8 cellular contexts compared by ENCODE assay signal in genomic region chr10:52308251-52309031, GRCh38. TPM values are rescaled to one million over a fixed set of nuclear protein-coding genes. Genes with fewer than 3 reads are reported as not detected.
DNase-seq lines count a peak whose midpoint lies in the region; ATAC-seq and TF ChIP-seq lines count a peak whose summit lies in the region.

No MANE protein-coding gene starts in this region.

- H3K9me3 ChIP-seq in HCT116 (ENCODE audit: control insufficient read depth in 1 of 2, insufficient read depth in 1 of 2, low read depth in 1 of 2, low read length in 2 of 2): no peaks in the 10 kb centered on the region

- peak overlapping the region; percentile 65 for H3K4me3 Mint-ChIP-seq in natural killer cell

- peak overlapping the region; percentile 84 for H2AFZ ChIP-seq in HCT116 (ENCODE audit: low read depth, low read length, poor library complexity, severe bottlenecking)

- POLR2A ChIA-PET in HCT116 (lab: Charles Lee): no interaction called here

- H3K4me1 Mint-ChIP-seq in natural killer cell: peaks cover 5 to 18% of the 10 kb centered on the region in 2 donors

- peaks cover 7% of the 10 kb centered on the region for H3K36me3 Mint-ChIP-seq in natural killer cell

- peak; percentile 89 for TF ChIP-seq RAD21 in HCT116 (IDR thresholded peaks at IDR 0.05; ENCODE audit: low read depth)

- CTCF ChIA-PET in HCT116 (lab: Charles Lee): interaction anchor here (0.6 to 4.2 kb wide), 18 partner anchors 9 to 471 kb away, joined by 3 to 60 read pairs (median 3); no protein-coding TSS in a partner anchor

- no peak overlapping the region for H3K27ac ChIP-seq in HCT116 (ENCODE audit: low read depth, low read length)
- H3K27ac ChIP-seq in VCaP: no peak overlapping the region

- DNase-seq in stimulated activated CD4-positive, alpha-beta T cell treated with anti-CD3 and anti-CD28 coated beads, Interleukin-15, amount 100 ng/mL, for 24 hours: peak; percentile 24
- no peak for DNase-seq in stimulated activated CD4-positive, alpha-beta T cell treated with anti-CD3 and anti-CD28 coated beads, Interleukin-4, amount 100 ng/mL, for 1 hour
- DNase-seq in HCT116 (ENCODE audit: low read depth, low spot score) (no peak), M059J (ENCODE audit: low read depth) (peak; percentile 73), foreskin fibroblast (peak; percentile 74 to 92), natural killer cell (peak; percentile 26), NK-92 (lab: John Stamatoyannopoulos, UW; ENCODE audit: unreplicated experiment) (no peak)

- RAD21 ChIA-PET in HCT116 (lab: Charles Lee; ENCODE audit: low non-redundant PET in 1 of 2, low total read pairs in 2 of 2, uncharacterized antibody in 2 of 2, unreplicated experiment in 2 of 2): interaction anchor here (0.6 to 2.0 kb wide), 10 partner anchors 78 to 259 kb away, joined by 3 to 10 read pairs (median 4); no protein-coding TSS in a partner anchor

- no peaks in the 10 kb centered on the region for H3K27me3 ChIP-seq in HCT116 (ENCODE audit: insufficient read depth, low read length)

- no peaks in the 10 kb centered on the region for H3K9me2 ChIP-seq in HCT116 (ENCODE audit: insufficient read depth)

- no peaks in the 10 kb centered on the region for H3K9me3 Mint-ChIP-seq in natural killer cell

- no peak overlapping the region for H3K9ac ChIP-seq in HCT116 (ENCODE audit: low read length)

- no peaks in the 10 kb centered on the region for H3K36me3 ChIP-seq in HCT116 (ENCODE audit: control insufficient read depth in 1 of 2, insufficient read depth in 2 of 2, low read length in 2 of 2)

- H3K4me2 ChIP-seq in HCT116 (ENCODE audit: low read length): peak overlapping the region; percentile 55

- intact Hi-C loops in HCT116 (cut with micrococcal nuclease): loop anchor here (1.0 to 2.0 kb wide), 5 partner anchors 181 to 472 kb away; no protein-coding TSS in a partner anchor
- intact Hi-C loops in natural killer cell (cut with micrococcal nuclease): loop anchor here (1.0 kb wide), 1 partner anchor 181 kb away; no protein-coding TSS in a partner anchor

- H4K20me1 ChIP-seq in HCT116 (ENCODE audit: insufficient read depth): no peaks in the 10 kb centered on the region

- H3K27me3 Mint-ChIP-seq in natural killer cell (ENCODE audit: low read depth in 2 of 2): peaks cover 29 to 39% of the 10 kb centered on the region in 2 donors

- ATAC-seq in HCT116 (peak; percentile 83), natural killer cell (peak; percentile 56 to 88 (median 77))

- no peak overlapping the region for H3K4me3 ChIP-seq in HCT116 (replicated peaks in 1 of 2; ENCODE audit: low read depth in 1 of 2, low read length in 2 of 2)
- H3K4me3 ChIP-seq in foreskin fibroblast (ENCODE audit: low read depth in 1 of 2, low read length in 2 of 2): peak overlapping the region; percentile 38 to 57

- H3K4me1 ChIP-seq in HCT116 (ENCODE audit: control insufficient read depth in 1 of 2, insufficient read depth in 2 of 2, low read length in 2 of 2): peaks cover 21 to 41% of the 10 kb centered on the region in 2 experiments; a peak in 3 of 4 replicates

- peak; percentile 39 to 83 (median 75) for TF ChIP-seq CTCF in HCT116 (IDR thresholded peaks at IDR 0.05 in 2 of 3, conservative IDR thresholded peaks at IDR 0.05 in 1 of 3; ENCODE audit: borderline replicate concordance in 1 of 3, insufficient read depth in 1 of 3, low read depth in 2 of 3, low read length in 2 of 3)
- TF ChIP-seq CTCF in VCaP (conservative IDR thresholded peaks at IDR 0.05): peak; percentile 82
- TF ChIP-seq CTCF in foreskin fibroblast (IDR thresholded peaks at IDR 0.05; ENCODE audit: low read depth, low read length): peak; percentile 49
- peak; percentile 66 for TF ChIP-seq CTCF in natural killer cell (IDR thresholded peaks at IDR 0.05)

- H3K27ac Mint-ChIP-seq in natural killer cell: no peak overlapping the region

- BruUV-seq in HCT116 (replicated peaks; lab: Mats Ljungman, UMichigan): no TSS peak

- peaks cover 7% of the 10 kb centered on the region; the same call in 1 of the 2 replicates for H3K79me2 ChIP-seq in HCT116 (ENCODE audit: insufficient read depth, low read length)

- no peak for TF ChIP-seq POLR2A in HCT116 (IDR thresholded peaks at IDR 0.05; ENCODE audit: borderline replicate concordance, extremely low read depth, insufficient read depth, insufficient read length)

TF ChIP-seq in HCT116, 20 proteins besides CTCF, POLR2A, EP300 and RAD21:
- peak; percentile 55; the same call in 1 of the 2 replicates for TF ChIP-seq ZFX (IDR thresholded peaks at IDR 0.05)
- peak; percentile 93 for TF ChIP-seq TCF7L2 (IDR thresholded peaks at IDR 0.05; ENCODE audit: borderline replicate concordance, extremely low read depth, insufficient read depth, insufficient read length)
- no peak for TF ChIP-seq MAX (IDR thresholded peaks at IDR 0.05)

RNA-seq across cellular contexts. Expression of gene DKK1, which starts 5.6 kb away (rescaled TPM):
- total RNA-seq in HCT116 (2021; ENCODE audit: unreplicated experiment) (315 TPM), natural killer cell (not detected)
- 70.9 and 147 TPM in 2 replicates for polyA plus RNA-seq in HCT116 (2012)
- total RNA-seq in M059J (2014; rRNA removed; shearing (Covaris generic)): 355 and 363 TPM in 2 replicates

Comparison
In these comparisons a context has a peak if more than half of its experiments do, and no peak if none do; other contexts are left out.
1. DNase-seq: peak in stimulated activated CD4-positive, alpha-beta T cell treated with anti-CD3 and anti-CD28 coated beads, Interleukin-15, amount 100 ng/mL, for 24 hours (single experiment), M059J (single experiment), foreskin fibroblast (2 of 2) and natural killer cell (single experiment); none in stimulated activated CD4-positive, alpha-beta T cell treated with anti-CD3 and anti-CD28 coated beads, Interleukin-4, amount 100 ng/mL, for 1 hour (single experiment), HCT116 (single experiment) and NK-92 (single experiment).
2. H3K4me3 ChIP-seq: peak in foreskin fibroblast (2 of 2); none in HCT116 (0 of 2).
3. RNA of gene DKK1, which starts 5.6 kb away (total RNA-seq): 355 to 363 TPM in M059J and 315 TPM in HCT116 (single experiment); not detected in natural killer cell; every median in the first group is over 100 times any median in the second.
4. Peak in every context shown above with its lines, with median percentiles within 50 percentile points of each other: CTCF ChIP-seq.